In the genomic region with DNA sequence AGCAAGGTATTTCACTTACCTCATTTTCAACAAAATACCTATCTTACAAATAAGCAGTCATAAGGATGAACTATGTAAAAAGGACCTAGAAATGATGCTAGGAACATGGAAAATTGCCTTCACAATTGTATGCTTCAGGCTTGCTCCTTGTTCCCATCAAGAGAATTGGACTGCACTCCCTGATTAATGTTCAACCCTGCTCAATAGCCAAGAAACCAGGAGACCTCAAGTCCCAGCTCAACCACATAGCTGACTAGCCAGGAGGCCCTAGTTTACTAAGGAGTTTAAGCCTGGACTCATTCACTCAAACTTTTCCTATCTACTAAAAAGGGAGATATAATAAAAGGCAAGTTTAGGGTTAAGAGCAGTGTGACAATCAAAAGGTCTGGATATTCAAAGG, we compare ENCODE assay signal across 26 cellular contexts.
"Had no signal": no experiment of that assay in that cellular context is flagged by ENCODE, and none has a peak within 500 bp of the region (broad histone marks: within the 10 kb centered on the region; RNA-seq: fewer than 3 reads in every experiment).

No MANE protein-coding gene starts in this region.

- H3K27me3 ChIP-seq: colonic mucosa, esophagus muscularis mucosa, gastrocnemius medialis, left lung had no signal

- FAIRE-seq: endometrium, islet of Langerhans, keratinocyte had no signal

- DNase-seq: cerebellar nuclear complex; colonic mucosa; cortex of kidney; effector CD8-positive, alpha-beta T cell; effector memory CD8-positive, alpha-beta T cell; endodermal cell; foreskin melanocyte; gastrocnemius medialis; glutamatergic neuron; head of caudate nucleus; heart right ventricle; hippocampal formation; kidney glomerular epithelial cell; left cardiac atrium; left lung; left ventricle myocardium superior; lower lobe of right lung; mesendoderm; midbrain had no signal

- H3K4me1 ChIP-seq: colonic mucosa, esophagus muscularis mucosa, gastrocnemius medialis, left lung, lower lobe of right lung had no signal

- H3K4me3 ChIP-seq: colonic mucosa, esophagus muscularis mucosa, gastrocnemius medialis, heart right ventricle, left lung, lower lobe of right lung had no signal

- ATAC-seq: effector memory CD8-positive, alpha-beta T cell; gastrocnemius medialis; heart right ventricle; left cardiac atrium; left lung; left ventricle myocardium superior; lower lobe of right lung had no signal

- H3K36me3 ChIP-seq: colonic mucosa, esophagus muscularis mucosa, gastrocnemius medialis, left lung, lower lobe of right lung had no signal

- H3K27ac ChIP-seq: colonic mucosa, epithelial cell of prostate, esophagus muscularis mucosa, gastrocnemius medialis, heart right ventricle, left lung, lower lobe of right lung had no signal

- H3K36me3 Mint-ChIP-seq: memory B cell had no signal

- H3K27ac Mint-ChIP-seq: dendritic cell treated with granulocyte-macrophage colony-stimulating factor and Interleukin-4, amounts not matched to agents 40 ng/mL and 50 ng/mL, for 4 days; effector memory CD8-positive, alpha-beta T cell; endodermal cell; memory B cell had no signal

- H3K4me3 Mint-ChIP-seq: dendritic cell treated with granulocyte-macrophage colony-stimulating factor and Interleukin-4, amounts not matched to agents 40 ng/mL and 50 ng/mL, for 4 days; effector memory CD8-positive, alpha-beta T cell; endodermal cell; memory B cell had no signal

- H3K9me3 ChIP-seq: colonic mucosa, esophagus muscularis mucosa, gastrocnemius medialis, heart right ventricle, left lung, lower lobe of right lung had no signal

- H3K27me3 Mint-ChIP-seq: dendritic cell treated with granulocyte-macrophage colony-stimulating factor and Interleukin-4, amounts not matched to agents 40 ng/mL and 50 ng/mL, for 4 days had no signal

- H3K4me1 Mint-ChIP-seq: memory B cell had no signal

- H3K9me3 Mint-ChIP-seq: effector memory CD8-positive, alpha-beta T cell had no signal
